Comparison of ENCODE assay signal across 1 cellular context in genomic region chr6:30654798-30655742, GRCh38.
TF ChIP-seq lines count a peak whose summit lies in the region.

No MANE protein-coding gene starts in this region.

TF ChIP-seq in SK-N-SH, 30 proteins besides CTCF, POLR2A, EP300 and RAD21 (continued from another document):
- no peak for TF ChIP-seq ZBTB33 (IDR thresholded peaks at IDR 0.05; ENCODE audit: borderline replicate concordance, low read depth)
- TF ChIP-seq USF1 (IDR thresholded peaks at IDR 0.05; ENCODE audit: borderline replicate concordance, low read depth): no peak
- TF ChIP-seq TCF12 (IDR thresholded peaks at IDR 0.05): no peak
- no peak for TF ChIP-seq TEAD4 (IDR thresholded peaks at IDR 0.05; ENCODE audit: borderline replicate concordance, insufficient read depth)
- no peak for TF ChIP-seq CHD2 (IDR thresholded peaks at IDR 0.05; ENCODE audit: low read length, partially characterized antibody)
- TF ChIP-seq YY1 (IDR thresholded peaks at IDR 0.05; ENCODE audit: low read depth): no peak
- no peak for TF ChIP-seq RXRA (IDR thresholded peaks at IDR 0.05; ENCODE audit: borderline replicate concordance, low read depth)
- no peak for TF ChIP-seq EZH2phosphoT487 (IDR thresholded peaks at IDR 0.05; ENCODE audit: borderline replicate concordance, low read depth)
- TF ChIP-seq JUND (IDR thresholded peaks at IDR 0.05): no peak
- no peak for TF ChIP-seq TAF1 (IDR thresholded peaks at IDR 0.05; ENCODE audit: borderline replicate concordance, low read depth, low read length)
- TF ChIP-seq GATA2 (CRISPR knock-in tag; IDR thresholded peaks at IDR 0.05): no peak
- no peak for TF ChIP-seq RFX5 (IDR thresholded peaks at IDR 0.05; ENCODE audit: low read length)
- TF ChIP-seq FOSL2 (IDR thresholded peaks at IDR 0.05; ENCODE audit: borderline replicate concordance, low read depth): no peak
- TF ChIP-seq GABPA (IDR thresholded peaks at IDR 0.05; ENCODE audit: low read depth): no peak
- TF ChIP-seq IRF3 (IDR thresholded peaks at IDR 0.05; ENCODE audit: low read depth, low read length): no peak
- TF ChIP-seq MAX (IDR thresholded peaks at IDR 0.05; ENCODE audit: low read depth): no peak
- TF ChIP-seq RCOR1 (IDR thresholded peaks at IDR 0.05; ENCODE audit: low read length): no peak
